Comparison of ENCODE assay signal across 12 cellular contexts in the genomic region with DNA sequence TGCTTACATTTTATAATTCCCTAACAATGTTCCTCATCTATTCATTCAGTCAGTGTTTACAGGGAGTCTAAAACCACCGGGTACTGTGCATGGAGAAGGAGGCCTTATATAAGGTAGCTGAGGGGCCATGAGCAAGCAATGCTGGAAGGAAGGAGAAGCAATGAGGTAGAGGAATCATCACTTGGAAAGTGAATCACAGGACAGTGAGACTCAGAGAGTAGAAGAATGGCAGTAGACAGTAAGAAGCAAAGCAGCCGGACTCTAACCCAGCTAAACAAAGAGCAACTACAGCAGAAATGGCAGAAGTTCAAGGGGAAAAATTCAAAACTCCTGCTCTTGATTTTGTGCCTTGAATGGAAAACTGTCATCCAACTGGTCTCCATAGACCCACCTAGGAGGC.
DNase-seq lines count a peak whose midpoint lies in the region; ATAC-seq and TF ChIP-seq lines count a peak whose summit lies in the region.
"Had no signal": no experiment of that assay in that cellular context is flagged by ENCODE, and none has a peak within 500 bp of the region (broad histone marks: within the 10 kb centered on the region; RNA-seq: fewer than 3 reads in every experiment).

No MANE protein-coding gene starts in this region.

- DNase-seq in AG20443 (ENCODE audit: low spot score) (peak; percentile 14), fibroblast of lung (ENCODE audit: low read depth in 2 of 2) (peak in 1 of 2 donors; percentile 58), osteoblast (ENCODE audit: insufficient read length, low spot score, missing footprints) (no peak), LoVo (ENCODE audit: low spot score) (no peak)
- DNase-seq in activated CD8-positive, alpha-beta memory T cell treated with anti-CD3 and anti-CD28 coated beads, Interleukin-2, amount 10 ng/mL, durations not matched to agents 7 days and 5 days = no peak
- DNase-seq: CD4-positive, alpha-beta memory T cell; erythroblast; WERI-Rb-1 had no signal

- no peak overlapping the region for H3K27ac Mint-ChIP-seq in activated CD8-positive, alpha-beta memory T cell treated with anti-CD3 and anti-CD28 coated beads, Interleukin-2, amount 10 ng/mL, durations not matched to agents 7 days and 5 days

- H2AFZ ChIP-seq in fibroblast of lung (ENCODE audit: low read length) (no peak overlapping the region), osteoblast (ENCODE audit: low read length) (no peak overlapping the region)

- no peak overlapping the region for H3K9ac ChIP-seq in fibroblast of lung (ENCODE audit: insufficient read depth, low read length)

- ATAC-seq in HG02938 (IDR thresholded peaks at IDR 0.05; ENCODE audit: unreplicated experiment) (no peak), HG02852 (IDR thresholded peaks at IDR 0.05; ENCODE audit: unreplicated experiment) (no peak)
- ATAC-seq in activated CD8-positive, alpha-beta memory T cell treated with anti-CD3 and anti-CD28 coated beads, Interleukin-2, amount 10 ng/mL, durations not matched to agents 7 days and 5 days = no peak
- ATAC-seq: Panc1 had no signal

- peaks cover 22% of the 10 kb centered on the region for H3K79me2 ChIP-seq in fibroblast of lung (ENCODE audit: control insufficient read depth, insufficient read depth, low read length)
- H3K79me2 ChIP-seq in osteoblast (ENCODE audit: insufficient read depth, low read length) = peaks cover 37% of the 10 kb centered on the region

- peaks cover 2% of the 10 kb centered on the region for H3K9me3 Mint-ChIP-seq in activated CD8-positive, alpha-beta memory T cell treated with anti-CD3 and anti-CD28 coated beads, Interleukin-2, amount 10 ng/mL, durations not matched to agents 7 days and 5 days (ENCODE audit: low read depth)

- H3K4me3 Mint-ChIP-seq in activated CD8-positive, alpha-beta memory T cell treated with anti-CD3 and anti-CD28 coated beads, Interleukin-2, amount 10 ng/mL, durations not matched to agents 7 days and 5 days = no peak overlapping the region

- H3K36me3 Mint-ChIP-seq in activated CD8-positive, alpha-beta memory T cell treated with anti-CD3 and anti-CD28 coated beads, Interleukin-2, amount 10 ng/mL, durations not matched to agents 7 days and 5 days = peaks cover 33% of the 10 kb centered on the region

- no peaks in the 10 kb centered on the region for H3K27me3 Mint-ChIP-seq in activated CD8-positive, alpha-beta memory T cell treated with anti-CD3 and anti-CD28 coated beads, Interleukin-2, amount 10 ng/mL, durations not matched to agents 7 days and 5 days
- H3K27me3 Mint-ChIP-seq: CD4-positive, alpha-beta memory T cell had no signal

- no peaks in the 10 kb centered on the region for H3K36me3 ChIP-seq in KOPT-K1 (ENCODE audit: insufficient read depth, low read length)
- no peaks in the 10 kb centered on the region for H3K36me3 ChIP-seq in fibroblast of lung (ENCODE audit: control insufficient read depth, insufficient read depth, low read length)
- peaks cover 8% of the 10 kb centered on the region for H3K36me3 ChIP-seq in osteoblast (ENCODE audit: insufficient read depth, low read length)
- H3K36me3 ChIP-seq: WERI-Rb-1 had no signal

- H3K9me3 ChIP-seq in KOPT-K1 (ENCODE audit: insufficient read depth, low read length, poor library complexity, severe bottlenecking) (peaks cover 5% of the 10 kb centered on the region), fibroblast of lung (ENCODE audit: control insufficient read depth, insufficient read depth, low read depth, low read length) (no peaks in the 10 kb centered on the region), osteoblast (ENCODE audit: low read depth, low read length) (no peaks in the 10 kb centered on the region)

- CTCF ChIA-PET in activated CD8-positive, alpha-beta memory T cell treated with anti-CD3 and anti-CD28 coated beads, Interleukin-2, amount 10 ng/mL, durations not matched to agents 7 days and 5 days (lab: Charles Lee) = no interaction called here

- H3K4me1 Mint-ChIP-seq in activated CD8-positive, alpha-beta memory T cell treated with anti-CD3 and anti-CD28 coated beads, Interleukin-2, amount 10 ng/mL, durations not matched to agents 7 days and 5 days = peaks cover 61% of the 10 kb centered on the region

- no peaks in the 10 kb centered on the region for H4K20me1 ChIP-seq in fibroblast of lung (ENCODE audit: control insufficient read depth, extremely low read depth, insufficient read depth, low read length)
- no peaks in the 10 kb centered on the region for H4K20me1 ChIP-seq in osteoblast (ENCODE audit: insufficient read depth, low read length)

- H3K4me2 ChIP-seq in fibroblast of lung (ENCODE audit: extremely low read depth, insufficient read depth, low read length) (peak overlapping the region; percentile 23), osteoblast (ENCODE audit: insufficient read depth, low read length) (no peak overlapping the region)

- H3K27me3 ChIP-seq in fibroblast of lung (ENCODE audit: control insufficient read depth, insufficient read depth, low read length) (no peaks in the 10 kb centered on the region), osteoblast (ENCODE audit: insufficient read depth, low read length) (no peaks in the 10 kb centered on the region)

- H3K4me3 ChIP-seq in fibroblast of lung (replicated peaks in 1 of 4; ENCODE audit: control extremely low read depth in 1 of 4, insufficient read depth in 1 of 4, low read depth in 3 of 4, low read length in 4 of 4) (no peak overlapping the region), osteoblast (ENCODE audit: insufficient read depth, low read length) (no peak overlapping the region)

- H3K4me1 ChIP-seq in fibroblast of lung (ENCODE audit: control insufficient read depth, extremely low read depth, insufficient read depth, low read length) (peaks cover 16% of the 10 kb centered on the region), osteoblast (ENCODE audit: insufficient read depth, low read length) (peaks cover 34% of the 10 kb centered on the region)

- H3K27ac ChIP-seq in KOPT-K1 (ENCODE audit: low read depth, low read length, poor library complexity, severe bottlenecking) (peak overlapping the region; percentile 87), fibroblast of lung (ENCODE audit: insufficient read depth, low read length) (no peak overlapping the region), osteoblast (ENCODE audit: low read depth, low read length) (peak overlapping the region; percentile 30)
- H3K27ac ChIP-seq: WERI-Rb-1 had no signal

- TF ChIP-seq CTCF in fibroblast of lung (conservative IDR thresholded peaks at IDR 0.05 in 1 of 2, IDR thresholded peaks at IDR 0.05 in 1 of 2; ENCODE audit: low read depth in 1 of 2, low read length in 2 of 2) (no peak), osteoblast (IDR thresholded peaks at IDR 0.05; ENCODE audit: extremely low read depth, low read depth, low read length) (no peak)
